Comparison of ENCODE assay signal across 14 cellular contexts in the genomic region with DNA sequence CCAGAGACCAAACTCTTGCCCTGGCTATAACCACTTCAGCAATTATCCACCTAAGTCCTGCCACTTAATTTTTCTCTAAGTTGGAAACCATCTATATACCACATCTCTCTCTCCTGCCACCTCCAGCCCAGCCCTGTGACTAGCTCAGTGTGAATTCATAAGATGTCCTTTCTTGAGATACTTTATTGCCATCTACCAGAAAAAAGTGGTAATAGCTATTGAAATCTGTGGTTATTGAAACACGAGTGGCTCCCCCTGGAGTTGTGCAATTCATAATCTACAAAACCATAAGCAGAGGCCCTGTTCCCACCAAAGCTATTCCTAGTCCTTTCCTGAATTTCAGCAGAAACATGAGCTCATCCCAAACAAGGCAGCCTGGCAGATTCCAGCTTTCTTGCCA.
DNase-seq lines count a peak whose midpoint lies in the region; ATAC-seq and TF ChIP-seq lines count a peak whose summit lies in the region.
"Had no signal": no experiment of that assay in that cellular context is flagged by ENCODE, and none has a peak within 500 bp of the region (broad histone marks: within the 10 kb centered on the region; RNA-seq: fewer than 3 reads in every experiment).

No MANE protein-coding gene starts in this region.

- CTCF ChIA-PET in IMR-90 (lab: Yijun Ruan, JAX): interaction anchor here (0.6 kb wide), 1 partner anchor 892 kb away, joined by 3 read pairs; no protein-coding TSS in a partner anchor

- no peak overlapping the region for H3K4me3 Mint-ChIP-seq in memory B cell
- H3K4me3 Mint-ChIP-seq in activated T-helper 2 cell treated with anti-CD3 and anti-CD28 coated beads, Interferon-gamma antibody, Interleukin-2, Interleukin-4, amounts not matched to agents 10 μg/mL and 5 μg/mL and 100 μg/mL, durations not matched to agents 14 hours and 24 hours and 36 hours (ENCODE audit: low read depth): no peak overlapping the region
- H3K4me3 Mint-ChIP-seq: activated CD4-positive, alpha-beta T cell treated with anti-CD3 and anti-CD28 coated beads, Interleukin-2, amount 10 ng/mL, durations not matched to agents 24 days and 14 days; nephron had no signal

- H3K4me3 ChIP-seq in BLaER1: no peak overlapping the region
- no peak overlapping the region for H3K4me3 ChIP-seq in IMR-90 (ENCODE audit: insufficient read depth, low read depth, low read length)
- H3K4me3 ChIP-seq in astrocyte of the cerebellum (ENCODE audit: low read depth, low read length): no peak overlapping the region

- dilution Hi-C loops in IMR-90 (cut with HindIII; ENCODE audit: low sequenced_read_pairs, unreplicated experiment): no loop called here

- TF ChIP-seq CTCF in IMR-90 (conservative IDR thresholded peaks at IDR 0.05; ENCODE audit: low read depth, low read length) (peak; percentile 45), astrocyte of the cerebellum (IDR thresholded peaks at IDR 0.05; ENCODE audit: low read depth, low read length, missing control alignments) (peak; percentile 7)

- peaks cover 8% of the 10 kb centered on the region; the same call in 1 of the 2 replicates for H3K9me1 ChIP-seq in IMR-90 (ENCODE audit: insufficient read depth, low read length)

- no peak overlapping the region for H2BK5ac ChIP-seq in IMR-90 (ENCODE audit: low read depth, low read length, poor library complexity, severe bottlenecking)

- no peak for ATAC-seq in IMR-90 (ENCODE audit: low read depth)
- ATAC-seq in memory B cell (ENCODE audit: low read depth): peak; percentile 63
- no peak for ATAC-seq in HG03354 (IDR thresholded peaks at IDR 0.05; ENCODE audit: poor library complexity, severe bottlenecking, unreplicated experiment)
- ATAC-seq: left lobe of liver had no signal

- peak overlapping the region; percentile 2; the same call in 1 of the 2 replicates for H3K4me2 ChIP-seq in BLaER1
- H3K4me2 ChIP-seq in IMR-90 (ENCODE audit: low read depth, low read length): no peak overlapping the region

- TF ChIP-seq POLR2A in IMR-90 (IDR thresholded peaks at IDR 0.05; ENCODE audit: low read depth, low read length): no peak

- no peaks in the 10 kb centered on the region for H3K9me3 ChIP-seq in BLaER1
- no peaks in the 10 kb centered on the region for H3K9me3 ChIP-seq in IMR-90 (ENCODE audit: control insufficient read depth, insufficient read depth, low read length)

- no peak overlapping the region for H2AK9ac ChIP-seq in IMR-90 (replicated peaks; ENCODE audit: low read depth, low read length, poor library complexity)

- H2BK15ac ChIP-seq in IMR-90 (ENCODE audit: low read depth, low read length): no peak overlapping the region

- TF ChIP-seq RAD21 in IMR-90 (IDR thresholded peaks at IDR 0.05; ENCODE audit: low read length): peak; percentile 35

- no peak overlapping the region for H3K18ac ChIP-seq in IMR-90 (ENCODE audit: low read depth, low read length)

- H2BK20ac ChIP-seq in IMR-90 (ENCODE audit: low read depth, low read length): no peak overlapping the region

- no peaks in the 10 kb centered on the region for H4K20me1 ChIP-seq in BLaER1
- H4K20me1 ChIP-seq in IMR-90 (ENCODE audit: insufficient read depth, low read length): no peaks in the 10 kb centered on the region

- no peak overlapping the region for H3K56ac ChIP-seq in IMR-90 (ENCODE audit: extremely low read depth, insufficient read depth, low read length)

- WGBS in IMR-90 (ENCODE audit: extremely low coverage in 2 of 2, insufficient read length in 1 of 2), 2 experiments: no CpG with 5 or more reads among the region's 1 CpG

- no peaks in the 10 kb centered on the region for H3K36me3 Mint-ChIP-seq in memory B cell
- H3K36me3 Mint-ChIP-seq in activated T-helper 2 cell treated with anti-CD3 and anti-CD28 coated beads, Interferon-gamma antibody, Interleukin-2, Interleukin-4, amounts not matched to agents 10 μg/mL and 5 μg/mL and 100 μg/mL, durations not matched to agents 14 hours and 24 hours and 36 hours (ENCODE audit: low read depth): no peaks in the 10 kb centered on the region

- H3K27me3 ChIP-seq in BLaER1 (no peaks in the 10 kb centered on the region), IMR-90 (ENCODE audit: control insufficient read depth, insufficient read depth, low read length) (no peaks in the 10 kb centered on the region)

- BruUV-seq in IMR-90 (replicated peaks; lab: Mats Ljungman, UMichigan): no TSS peak

- peak overlapping the region; percentile 14; the same call in 1 of the 2 replicates for H2BK120ac ChIP-seq in IMR-90 (ENCODE audit: low read depth, low read length)

- intact Hi-C loops in IMR-90 (cut with micrococcal nuclease): loop anchor here (10.0 kb wide), 1 partner anchor 900 kb away; no protein-coding TSS in a partner anchor
- intact Hi-C loops in activated T-helper 2 cell treated with anti-CD3 and anti-CD28 coated beads, Interferon-gamma antibody, Interleukin-2, Interleukin-4, amounts not matched to agents 10 μg/mL and 5 μg/mL and 100 μg/mL, durations not matched to agents 14 hours and 24 hours and 36 hours (cut with micrococcal nuclease): no loop called here

- H2AFZ ChIP-seq in IMR-90 (replicated peaks; ENCODE audit: low read length, poor library complexity): no peak overlapping the region

- H3K9me3 Mint-ChIP-seq in memory B cell: peaks cover 1% of the 10 kb centered on the region
- no peaks in the 10 kb centered on the region for H3K9me3 Mint-ChIP-seq in activated T-helper 2 cell treated with anti-CD3 and anti-CD28 coated beads, Interferon-gamma antibody, Interleukin-2, Interleukin-4, amounts not matched to agents 10 μg/mL and 5 μg/mL and 100 μg/mL, durations not matched to agents 14 hours and 24 hours and 36 hours
- H3K9me3 Mint-ChIP-seq: activated CD4-positive, alpha-beta T cell treated with anti-CD3 and anti-CD28 coated beads, Interleukin-2, amount 10 ng/mL, durations not matched to agents 24 days and 14 days had no signal

- H3K9ac ChIP-seq in BLaER1 (no peak overlapping the region), IMR-90 (ENCODE audit: low read depth, low read length) (no peak overlapping the region)

- no peak overlapping the region for H4K8ac ChIP-seq in IMR-90 (ENCODE audit: low read depth in 2 of 2, low read length in 2 of 2)

- no peaks in the 10 kb centered on the region for H3K27me3 Mint-ChIP-seq in memory B cell
- no peaks in the 10 kb centered on the region for H3K27me3 Mint-ChIP-seq in activated T-helper 2 cell treated with anti-CD3 and anti-CD28 coated beads, Interferon-gamma antibody, Interleukin-2, Interleukin-4, amounts not matched to agents 10 μg/mL and 5 μg/mL and 100 μg/mL, durations not matched to agents 14 hours and 24 hours and 36 hours (ENCODE audit: low read depth)
- H3K27me3 Mint-ChIP-seq: activated CD4-positive, alpha-beta T cell treated with anti-CD3 and anti-CD28 coated beads, Interleukin-2, amount 10 ng/mL, durations not matched to agents 24 days and 14 days had no signal

- peaks cover 22% of the 10 kb centered on the region for H3K4me1 Mint-ChIP-seq in memory B cell
- no peaks in the 10 kb centered on the region for H3K4me1 Mint-ChIP-seq in activated T-helper 2 cell treated with anti-CD3 and anti-CD28 coated beads, Interferon-gamma antibody, Interleukin-2, Interleukin-4, amounts not matched to agents 10 μg/mL and 5 μg/mL and 100 μg/mL, durations not matched to agents 14 hours and 24 hours and 36 hours (ENCODE audit: low read depth)
- H3K4me1 Mint-ChIP-seq: activated CD4-positive, alpha-beta T cell treated with anti-CD3 and anti-CD28 coated beads, Interleukin-2, amount 10 ng/mL, durations not matched to agents 24 days and 14 days had no signal

- DNase-seq in IMR-90: peak; percentile 18
- DNase-seq in astrocyte of the cerebellum (ENCODE audit: low read depth): no peak
- no peak for DNase-seq in memory B cell (ENCODE audit: low spot score in 2 of 2)
- DNase-seq in activated T-helper 2 cell treated with anti-CD3 and anti-CD28 coated beads, Interferon-gamma antibody, Interleukin-2, Interleukin-4, amounts not matched to agents 10 μg/mL and 5 μg/mL and 100 μg/mL, durations not matched to agents 14 hours and 24 hours and 36 hours (ENCODE audit: low spot score): no peak
- no peak for DNase-seq in NCI-H1092 (lab: John Stamatoyannopoulos, UW)
- DNase-seq in UCSD-AML1 (lab: John Stamatoyannopoulos, UW; ENCODE audit: unreplicated experiment): no peak
- DNase-seq: activated CD4-positive, alpha-beta T cell treated with anti-CD3 and anti-CD28 coated beads, Interleukin-2, amount 10 ng/mL, durations not matched to agents 24 days and 14 days; activated T-cell treated with anti-CD3 and anti-CD28 coated beads, Interleukin-2, amount 50 U/mL, for 48 hours; effector CD4-positive, alpha-beta T cell; NK-92 treated with Interleukin-12 subunit alpha and Interleukin-12 subunit beta, amount 100 ng/mL, for 24 hours had no signal

- no peak overlapping the region for H3K23ac ChIP-seq in IMR-90 (ENCODE audit: low read depth, low read length)

- H3K27ac ChIP-seq in BLaER1 (no peak overlapping the region), IMR-90 (ENCODE audit: insufficient read depth, low read length) (no peak overlapping the region)

- no peaks in the 10 kb centered on the region for H3K79me1 ChIP-seq in IMR-90 (ENCODE audit: low read depth in 1 of 2, low read length in 2 of 2)

- H2AK5ac ChIP-seq in IMR-90 (ENCODE audit: low read depth, low read length): peak overlapping the region; percentile 50; the same call in 1 of the 2 replicates

- H3K4me1 ChIP-seq in BLaER1 (peaks cover 31% of the 10 kb centered on the region), IMR-90 (ENCODE audit: control insufficient read depth, insufficient read depth, low read length) (peaks cover 5% of the 10 kb centered on the region)

- H3K4ac ChIP-seq in IMR-90 (ENCODE audit: low read depth, low read length): no peak overlapping the region

- POLR2A ChIA-PET in IMR-90 (lab: Charles Lee; ENCODE audit: unreplicated experiment): no interaction called here

- no peak overlapping the region for H4K91ac ChIP-seq in IMR-90 (ENCODE audit: insufficient read depth, low read depth, low read length)

- no peak overlapping the region for H4K5ac ChIP-seq in IMR-90 (ENCODE audit: low read depth, low read length)

- in situ Hi-C loops in IMR-90 (cut with MboI; ENCODE audit: low sequenced_read_pairs) (no loop called here), astrocyte of the cerebellum (cut with HindIII; ENCODE audit: low sequenced_read_pairs) (no loop called here)

- H3K14ac ChIP-seq in IMR-90 (replicated peaks; ENCODE audit: low read depth, low read length): 0 out of 2 replicates have a peak overlapping the region, but pooled peaks have one; percentile 45

- no peaks in the 10 kb centered on the region for H3K36me3 ChIP-seq in BLaER1
- no peaks in the 10 kb centered on the region for H3K36me3 ChIP-seq in IMR-90 (ENCODE audit: control insufficient read depth, insufficient read depth, low read length)

- no peak overlapping the region for H3K27ac Mint-ChIP-seq in memory B cell
- H3K27ac Mint-ChIP-seq in activated T-helper 2 cell treated with anti-CD3 and anti-CD28 coated beads, Interferon-gamma antibody, Interleukin-2, Interleukin-4, amounts not matched to agents 10 μg/mL and 5 μg/mL and 100 μg/mL, durations not matched to agents 14 hours and 24 hours and 36 hours: no peak overlapping the region
- H3K27ac Mint-ChIP-seq: activated CD4-positive, alpha-beta T cell treated with anti-CD3 and anti-CD28 coated beads, Interleukin-2, amount 10 ng/mL, durations not matched to agents 24 days and 14 days; nephron had no signal
